In genomic region chrX:24651783-24652182, GRCh38 we compare ENCODE assay signal across 3 cellular contexts.
TF ChIP-seq lines count a peak whose summit lies in the region.

No MANE protein-coding gene starts in this region.

TF ChIP-seq in HepG2, 621 proteins besides CTCF, POLR2A, EP300 and RAD21 (continues in another document):
- no peak for TF ChIP-seq ZNF7 (CRISPR knock-in tag; IDR thresholded peaks at IDR 0.05)
- no peak for TF ChIP-seq MTF1 (CRISPR knock-in tag; IDR thresholded peaks at IDR 0.05)
- no peak for TF ChIP-seq FOXP1 (IDR thresholded peaks at IDR 0.05)
- no peak for TF ChIP-seq FOXP1 (CRISPR knock-in tag; IDR thresholded peaks at IDR 0.05)
- no peak for TF ChIP-seq DPF2 (CRISPR knock-in tag; IDR thresholded peaks at IDR 0.05; ENCODE audit: borderline replicate concordance, low read depth)
- TF ChIP-seq CSRNP1 (CRISPR knock-in tag; IDR thresholded peaks at IDR 0.05) = no peak
- peak; percentile 69 for TF ChIP-seq PAXIP1 (CRISPR knock-in tag; conservative IDR thresholded peaks at IDR 0.05)
- no peak for TF ChIP-seq SOX6 (IDR thresholded peaks at IDR 0.05)
- TF ChIP-seq SOX6 (CRISPR knock-in tag; IDR thresholded peaks at IDR 0.05) = peak; percentile 56
- no peak for TF ChIP-seq ZNF713 (CRISPR knock-in tag; IDR thresholded peaks at IDR 0.05)
- TF ChIP-seq ZEB1 (IDR thresholded peaks at IDR 0.05; ENCODE audit: insufficient replicate concordance, low read depth) = no peak
- no peak for TF ChIP-seq RFXAP (CRISPR knock-in tag; IDR thresholded peaks at IDR 0.05; ENCODE audit: borderline replicate concordance)
- 0 out of 2 replicates have a peak, but pooled peaks have one; percentile 15 for TF ChIP-seq BCL6 (CRISPR knock-in tag; IDR thresholded peaks at IDR 0.05)
- peak; percentile 48; the same call in 1 of the 2 replicates for TF ChIP-seq SOX5 (CRISPR knock-in tag; IDR thresholded peaks at IDR 0.05; ENCODE audit: borderline replicate concordance)

TF ChIP-seq in K562, 482 proteins besides CTCF, POLR2A, EP300 and RAD21:
- no peak for TF ChIP-seq ZNF584 (CRISPR knock-in tag; IDR thresholded peaks at IDR 0.05; ENCODE audit: low read depth)

TF ChIP-seq in GM12891, 5 proteins besides CTCF, POLR2A, EP300 and RAD21:
- TF ChIP-seq TAF1 (IDR thresholded peaks at IDR 0.05; ENCODE audit: low read depth, low read length) (no peak), POU2F2 (IDR thresholded peaks at IDR 0.05; ENCODE audit: low read depth, low read length) (no peak), PAX5 (IDR thresholded peaks at IDR 0.05; ENCODE audit: insufficient read depth, low read length, severe bottlenecking) (no peak), POLR2AphosphoS5 (IDR thresholded peaks at IDR 0.05; ENCODE audit: low read depth, low read length) (no peak), SPI1 (IDR thresholded peaks at IDR 0.05; ENCODE audit: low read depth, low read length) (no peak)
